8 cellular contexts compared by ENCODE assay signal in the genomic region with DNA sequence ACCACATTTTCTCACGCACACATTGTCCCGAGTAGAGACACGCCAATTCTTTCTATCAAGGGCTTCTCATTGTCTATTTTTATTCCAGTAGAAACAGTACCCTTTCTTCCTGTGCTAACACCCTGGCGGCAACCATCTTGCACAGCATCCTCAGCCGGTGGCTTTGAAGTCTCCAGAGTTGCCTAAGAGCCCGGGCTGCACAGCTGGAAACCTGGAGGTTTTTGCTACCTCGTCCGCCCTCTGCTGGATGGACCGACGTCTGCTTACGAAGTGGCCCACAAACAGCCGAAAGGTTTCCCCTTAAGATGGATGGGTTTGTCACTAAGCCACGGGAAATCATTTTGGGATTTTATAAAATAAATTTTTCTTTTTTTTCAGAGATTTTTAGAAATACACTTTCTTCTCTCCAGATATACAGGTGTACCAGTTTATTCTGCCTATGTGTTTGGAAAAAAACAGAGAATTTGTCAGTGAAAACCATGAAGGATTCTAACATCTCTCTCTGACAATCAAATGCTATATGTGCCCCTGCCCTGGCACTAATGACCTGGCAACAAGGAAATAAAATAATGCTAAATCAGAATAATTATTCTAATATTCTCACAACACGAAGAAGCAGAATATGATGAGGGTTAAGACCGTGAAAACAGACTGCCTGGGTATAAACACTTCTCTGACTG.
DNase-seq lines count a peak whose midpoint lies in the region; ATAC-seq and TF ChIP-seq lines count a peak whose summit lies in the region.

No MANE protein-coding gene starts in this region.

- H3K4me3 ChIP-seq in coronary artery (no peak overlapping the region), liver (ENCODE audit: low read depth in 1 of 3, low read length in 3 of 3) (no peak overlapping the region)

- peak; percentile 65 for DNase-seq in AG09319 (ENCODE audit: extremely low read depth, low read depth)
- peak; percentile 66 for DNase-seq in NCI-H510A (lab: John Stamatoyannopoulos, UW)
- DNase-seq in activated CD4-positive, alpha-beta T cell treated with anti-CD3 and anti-CD28 coated beads for 4 hours, result peak; percentile 31 to 42
- no peak for DNase-seq in coronary artery (ENCODE audit: low spot score)
- peak; percentile 16 to 22 (median 20) for DNase-seq in stimulated activated CD4-positive, alpha-beta T cell treated with anti-CD3 and anti-CD28 coated beads, TNF-alpha, amount 100 ng/mL, for 4 hours (ENCODE audit: low read depth in 3 of 3)

- no peaks in the 10 kb centered on the region for H3K4me1 ChIP-seq in liver (ENCODE audit: control insufficient read depth in 4 of 4, insufficient read depth in 4 of 4, low read length in 3 of 4)

- ATAC-seq in GM19023 (IDR thresholded peaks at IDR 0.05; ENCODE audit: unreplicated experiment) (peak; percentile 89), HG03280 (IDR thresholded peaks at IDR 0.05; ENCODE audit: unreplicated experiment) (peak; percentile 89)

- H3K36me3 ChIP-seq in liver (ENCODE audit: control insufficient read depth in 4 of 4, insufficient read depth in 3 of 4, low read depth in 1 of 4, low read length in 3 of 4), result no peaks in the 10 kb centered on the region

- TF ChIP-seq CTCF in AG09319 (IDR thresholded peaks at IDR 0.05; ENCODE audit: low read depth, low read length) (peak; percentile 88), coronary artery (IDR thresholded peaks at IDR 0.05) (peak; percentile 41), liver (IDR thresholded peaks at IDR 0.05; ENCODE audit: low read depth, low read length, missing input control) (peak; percentile 71)

- 19% methylated on average over 15 of the region's 15 CpGs for WGBS in liver

- H3K27ac ChIP-seq in coronary artery (no peak overlapping the region), liver (ENCODE audit: low read depth in 1 of 2, low read length in 2 of 2) (no peak overlapping the region)

- peak; percentile 79 to 84 for TF ChIP-seq RAD21 in liver (IDR thresholded peaks at IDR 0.05)

- H3K9ac ChIP-seq in liver (ENCODE audit: low read depth in 1 of 2, low read length in 2 of 2), result no peak overlapping the region

- no peaks in the 10 kb centered on the region for H3K9me3 ChIP-seq in liver (ENCODE audit: control insufficient read depth in 4 of 4, low read length in 3 of 4)

- peaks cover 2 to 3% (median 2%) of the 10 kb centered on the region in 4 donors for H3K27me3 ChIP-seq in liver (ENCODE audit: control insufficient read depth in 4 of 4, insufficient read depth in 4 of 4, low read length in 3 of 4)

TF ChIP-seq in liver, 16 proteins besides CTCF, POLR2A, EP300 and RAD21:
- TF ChIP-seq MAX (IDR thresholded peaks at IDR 0.05) (no peak), YY1 (IDR thresholded peaks at IDR 0.05) (peak; percentile 41), ATF3 (IDR thresholded peaks at IDR 0.05) (no peak), HNF4G (IDR thresholded peaks at IDR 0.05) (no peak)
